ENCODE assay signal across 20 cellular contexts in genomic region chr2:89850881-89851582, GRCh38.
"Had no signal": no experiment of that assay in that cellular context is flagged by ENCODE, and none has a peak within 500 bp of the region (broad histone marks: within the 10 kb centered on the region; RNA-seq: fewer than 3 reads in every experiment).

No MANE protein-coding gene starts in this region.

- H3K9me3 ChIP-seq: lower lobe of right lung, neutrophil, pancreas, spleen, tibial artery, uterus had no signal

- H3K4me3 ChIP-seq: cardiac muscle cell, lower lobe of right lung, pancreas, spleen, tibial artery, uterus had no signal

- H3K4me3 Mint-ChIP-seq: activated naive CD8-positive, alpha-beta T cell treated with anti-CD3 and anti-CD28 coated beads for 36 hours; effector memory CD8-positive, alpha-beta T cell; natural killer cell treated with Interleukin-12 subunit alpha and Interleukin-12 subunit beta and Interleukin-15 and Interleukin-18, amount 100 ng/mL, for 72 hours had no signal

- H3K9me3 Mint-ChIP-seq: activated naive CD8-positive, alpha-beta T cell treated with anti-CD3 and anti-CD28 coated beads for 36 hours; natural killer cell treated with Interleukin-12 subunit alpha and Interleukin-12 subunit beta and Interleukin-15 and Interleukin-18, amount 100 ng/mL, for 72 hours had no signal

- H3K4me1 Mint-ChIP-seq: activated naive CD8-positive, alpha-beta T cell treated with anti-CD3 and anti-CD28 coated beads for 36 hours had no signal

- H3K36me3 ChIP-seq: cardiac muscle cell, lower lobe of right lung, neutrophil, pancreas, spleen, tibial artery, uterus had no signal

- H3K27ac ChIP-seq: cardiac muscle cell, lower lobe of right lung, neutrophil, pancreas, spleen, tibial artery, uterus, VCaP had no signal

- H3K4me1 ChIP-seq: lower lobe of right lung, pancreas, spleen, tibial artery, uterus had no signal

- H3K36me3 Mint-ChIP-seq: activated naive CD8-positive, alpha-beta T cell treated with anti-CD3 and anti-CD28 coated beads for 36 hours; natural killer cell treated with Interleukin-12 subunit alpha and Interleukin-12 subunit beta and Interleukin-15 and Interleukin-18, amount 100 ng/mL, for 72 hours had no signal

- DNase-seq: activated CD4-positive, alpha-beta T cell treated with anti-CD3 and anti-CD28 coated beads, Interleukin-2, amount 50 U/mL, for 1 hour; activated CD4-positive, CD25-positive, alpha-beta regulatory T cell treated with anti-CD3 and anti-CD28 coated beads, Interleukin-2, amount 50 U/mL, for 72 hours; activated naive CD8-positive, alpha-beta T cell treated with anti-CD3 and anti-CD28 coated beads for 36 hours; amniotic stem cell; effector memory CD8-positive, alpha-beta T cell; foreskin fibroblast; hippocampal formation; lower lobe of right lung; stimulated activated CD8-positive, alpha-beta memory T cell treated with anti-CD3 and anti-CD28 coated beads, Interleukin-4, amount 100 ng/mL, for 48 hours; stimulated activated naive CD8-positive, alpha-beta T cell treated with anti-CD3 and anti-CD28 coated beads, Interleukin-15, Interleukin-2, amounts not matched to agents 100 U/mL and 50 U/mL, for 24 hours; substantia nigra; T-helper 2 cell; tibial artery; uterus had no signal

- ATAC-seq: effector memory CD8-positive, alpha-beta T cell; pancreas; stimulated activated naive CD8-positive, alpha-beta T cell treated with anti-CD3 and anti-CD28 coated beads, Interleukin-15, Interleukin-2, amounts not matched to agents 100 U/mL and 50 U/mL, for 24 hours had no signal

- H3K27me3 ChIP-seq: cardiac muscle cell had no signal

- H3K27ac Mint-ChIP-seq: activated naive CD8-positive, alpha-beta T cell treated with anti-CD3 and anti-CD28 coated beads for 36 hours; effector memory CD8-positive, alpha-beta T cell; natural killer cell treated with Interleukin-12 subunit alpha and Interleukin-12 subunit beta and Interleukin-15 and Interleukin-18, amount 100 ng/mL, for 72 hours had no signal
